In genomic region chr3:157077565-157077991, GRCh38 we compare ENCODE assay signal across 11 cellular contexts.
DNase-seq lines count a peak whose midpoint lies in the region; TF ChIP-seq lines count a peak whose summit lies in the region.
"Had no signal": no experiment of that assay in that cellular context is flagged by ENCODE, and none has a peak within 500 bp of the region (broad histone marks: within the 10 kb centered on the region; RNA-seq: fewer than 3 reads in every experiment).

No MANE protein-coding gene starts in this region.

- no peak for TF ChIP-seq CTCF in OCI-LY1 (IDR thresholded peaks at IDR 0.05; ENCODE audit: low read length)
- peak; percentile 65 for TF ChIP-seq CTCF in fibroblast of mammary gland (conservative IDR thresholded peaks at IDR 0.05; ENCODE audit: control insufficient read depth, insufficient read depth, low read depth, low read length)

- no peaks in the 10 kb centered on the region for H3K79me2 ChIP-seq in OCI-LY1 (ENCODE audit: insufficient read depth, low read length)

- H3K4me1 ChIP-seq in OCI-LY1 (ENCODE audit: insufficient read depth, low read length, severe bottlenecking): peaks cover 56% of the 10 kb centered on the region

- H3K27me3 ChIP-seq in OCI-LY1 (ENCODE audit: insufficient read depth, low read length): no peaks in the 10 kb centered on the region
- H3K27me3 ChIP-seq: gastroesophageal sphincter had no signal

- 0 out of 2 replicates have a peak overlapping the region, but pooled peaks have one; percentile 8 for H2AFZ ChIP-seq in OCI-LY1 (ENCODE audit: low read length)

- H3K4me3 ChIP-seq in OCI-LY1 (ENCODE audit: low read depth, low read length, poor library complexity, severe bottlenecking) (no peak overlapping the region), fibroblast of mammary gland (ENCODE audit: control insufficient read depth, low read depth, low read length) (no peak overlapping the region)
- H3K4me3 ChIP-seq: gastroesophageal sphincter had no signal

- no peaks in the 10 kb centered on the region for H3K9me3 ChIP-seq in OCI-LY1 (ENCODE audit: low read length)
- H3K9me3 ChIP-seq: gastroesophageal sphincter had no signal

- no peaks in the 10 kb centered on the region for H4K20me1 ChIP-seq in OCI-LY1 (ENCODE audit: insufficient read depth, low read length)

- H3K9ac ChIP-seq in OCI-LY1 (ENCODE audit: low read length): no peak overlapping the region

- no peaks in the 10 kb centered on the region for H3K9me2 ChIP-seq in OCI-LY1 (ENCODE audit: low read depth, low read length)

- H3K27ac ChIP-seq in OCI-LY1 (ENCODE audit: low read depth, low read length, poor library complexity, severe bottlenecking): no peak overlapping the region

- H3F3A ChIP-seq in OCI-LY1 (ENCODE audit: insufficient read depth, low read length): no peaks in the 10 kb centered on the region

- intact Hi-C loops in posterior vena cava (cut with DNase I): no loop called here

- peak overlapping the region; percentile 7; the same call in 1 of the 2 replicates for H3K4me2 ChIP-seq in OCI-LY1 (ENCODE audit: low read length)

- no peaks in the 10 kb centered on the region for H3K36me3 ChIP-seq in OCI-LY1 (ENCODE audit: insufficient read depth, low read length)
- H3K36me3 ChIP-seq: gastroesophageal sphincter had no signal

- DNase-seq in AG20443 (ENCODE audit: low spot score): peak; percentile 65
- peak; percentile 99 for DNase-seq in fibroblast of mammary gland (ENCODE audit: low read depth)
- peak; percentile 90 for DNase-seq in posterior vena cava (ENCODE audit: low spot score)
- DNase-seq in stimulated activated CD4-positive, alpha-beta T cell treated with anti-CD3 and anti-CD28 coated beads, Interleukin-12 subunit alpha, Interleukin-12 subunit beta, amount 100 ng/mL, for 4 hours: no peak
- no peak for DNase-seq in G401 (ENCODE audit: low spot score)
- DNase-seq in KBM-7: no peak
- no peak for DNase-seq in stimulated activated CD8-positive, alpha-beta memory T cell treated with anti-CD3 and anti-CD28 coated beads, Interleukin-4, amount 100 ng/mL, for 48 hours
- DNase-seq: COR-L47, NCI-H187 had no signal

- in situ Hi-C loops in G401 (cut with HindIII; ENCODE audit: low sequenced_read_pairs) (no loop called here), KBM-7 (cut with MboI; ENCODE audit: low pct_unique_long_range_greater_than_20kb, low sequenced_read_pairs) (loop anchor here (25.0 kb wide), 1 partner anchor 540 kb away; no protein-coding TSS in a partner anchor)

Comparison
In these comparisons a context has a peak if more than half of its experiments do, and no peak if none do; other contexts are left out.
1. DNase-seq: peak in AG20443 (single experiment), fibroblast of mammary gland (single experiment) and posterior vena cava (single experiment); none in stimulated activated CD4-positive, alpha-beta T cell treated with anti-CD3 and anti-CD28 coated beads, Interleukin-12 subunit alpha, Interleukin-12 subunit beta, amount 100 ng/mL, for 4 hours (single experiment), G401 (single experiment), KBM-7 (single experiment) and stimulated activated CD8-positive, alpha-beta memory T cell treated with anti-CD3 and anti-CD28 coated beads, Interleukin-4, amount 100 ng/mL, for 48 hours (single experiment).